In genomic region chr10:24519950-24520349, GRCh38 we compare ENCODE assay signal across 13 cellular contexts.
A peak's percentile ranks its signal among the peaks of the same experiment; 100 is the strongest.
DNase-seq lines count a peak whose midpoint lies in the region; ATAC-seq, FAIRE-seq and TF ChIP-seq lines count a peak whose summit lies in the region.
"Had no signal": no experiment of that assay in that cellular context is flagged by ENCODE, and none has a peak within 500 bp of the region (broad histone marks: within the 10 kb centered on the region; RNA-seq: fewer than 3 reads in every experiment).

No MANE protein-coding gene starts in this region.

- peaks cover 41% of the 10 kb centered on the region for H3K36me3 Mint-ChIP-seq in mesothelial cell of epicardium

- H4K8ac ChIP-seq in trophoblast cell (ENCODE audit: low read depth, low read length), result no peak overlapping the region

- peaks cover 0 to 6% of the 10 kb centered on the region in 2 experiments; a peak in 2 of 5 replicates for H3K4me1 ChIP-seq in K562 (replicated peaks in 1 of 2; ENCODE audit: control insufficient read depth in 2 of 2, insufficient read depth in 2 of 2, low read length in 2 of 2)
- H3K4me1 ChIP-seq in trophoblast cell (ENCODE audit: control insufficient read depth in 1 of 2, insufficient read depth in 2 of 2, low read length in 2 of 2), result no peaks in the 10 kb centered on the region
- H3K4me1 ChIP-seq: pancreas had no signal

- H3K4me3 Mint-ChIP-seq in mesothelial cell of epicardium, result no peak overlapping the region

- H3K36me3 ChIP-seq in K562 (ENCODE audit: control insufficient read depth, insufficient read depth, low read length) (no peaks in the 10 kb centered on the region), trophoblast cell (ENCODE audit: control insufficient read depth in 1 of 2, insufficient read depth in 2 of 2, low read length in 2 of 2) (peaks cover 54 to 78% of the 10 kb centered on the region in 2 experiments)

- TF ChIP-seq POLR2A in K562 (conservative IDR thresholded peaks at IDR 0.05), result no peak

- H2BK12ac ChIP-seq in trophoblast cell (ENCODE audit: low read length), result no peak overlapping the region

- no peak overlapping the region for H3K9ac ChIP-seq in K562 (ENCODE audit: insufficient read depth in 1 of 2, low read depth in 2 of 2, low read length in 2 of 2)
- no peak overlapping the region for H3K9ac ChIP-seq in trophoblast cell (ENCODE audit: low read length)

- no peak overlapping the region for H2AFZ ChIP-seq in K562 (ENCODE audit: low read depth, low read length)
- H2AFZ ChIP-seq in trophoblast cell (ENCODE audit: insufficient read depth, low read length, poor library complexity), result no peak overlapping the region

- TF ChIP-seq CTCF in K562 (IDR thresholded peaks at IDR 0.05 in 2 of 3, conservative IDR thresholded peaks at IDR 0.05 in 1 of 3; ENCODE audit: insufficient read depth in 2 of 3, low read depth in 1 of 3, low read length in 3 of 3), result no peak
- TF ChIP-seq CTCF in mesothelial cell of epicardium (IDR thresholded peaks at IDR 0.05; ENCODE audit: unreplicated experiment), result no peak

- no peak overlapping the region for H3K4ac ChIP-seq in trophoblast cell (ENCODE audit: low read depth, low read length)

- POLR2A ChIA-PET in K562 (lab: Yijun Ruan, JAX), result interaction anchor here (0.7 kb wide), 1 partner anchor 12 kb away, joined by 3 read pairs; no protein-coding TSS in a partner anchor

- no TSS peak for BruUV-seq in K562 (replicated peaks; lab: Mats Ljungman, UMichigan)

- H3K27me3 Mint-ChIP-seq in mesothelial cell of epicardium (ENCODE audit: low read depth), result no peaks in the 10 kb centered on the region

- intact Hi-C loops in K562 (cut with micrococcal nuclease), result loop anchor here (2.0 to 5.0 kb wide), 2 partner anchors 37 to 1003 kb away; no protein-coding TSS in a partner anchor

- FAIRE-seq in K562 (lab: Jason Lieb, UNC), result no peak
- FAIRE-seq: islet of Langerhans, pancreas had no signal

- no peak overlapping the region for H3K14ac ChIP-seq in trophoblast cell (ENCODE audit: low read length)

- no peak overlapping the region for H3K18ac ChIP-seq in trophoblast cell (ENCODE audit: low read length)

- peaks cover 4% of the 10 kb centered on the region for H3K9me3 Mint-ChIP-seq in mesothelial cell of epicardium

- no peak overlapping the region for H2BK120ac ChIP-seq in trophoblast cell (ENCODE audit: insufficient read depth, low read length, poor library complexity)

- WGBS in K562 (ENCODE audit: insufficient coverage, low coverage, missing lambda C conversion rate), result 0% methylated on average over 14 of the region's 14 CpGs
- WGBS in trophoblast cell (ENCODE audit: extremely low coverage, insufficient coverage, insufficient read length), result no CpG with 5 or more reads among the region's 14 CpGs

- H3K9me3 ChIP-seq in K562 (replicated peaks; ENCODE audit: control insufficient read depth, insufficient read depth, low read depth, low read length) (no peaks in the 10 kb centered on the region), trophoblast cell (ENCODE audit: insufficient read depth, low read depth, low read length) (peaks cover 3% of the 10 kb centered on the region)
- H3K9me3 ChIP-seq: pancreas had no signal

- no peak overlapping the region for H3K27ac Mint-ChIP-seq in mesothelial cell of epicardium

- no peak overlapping the region for H4K12ac ChIP-seq in trophoblast cell (ENCODE audit: low read depth, low read length)

- no peaks in the 10 kb centered on the region for H3K79me1 ChIP-seq in trophoblast cell (ENCODE audit: low read length)

- H2BK5ac ChIP-seq in trophoblast cell (ENCODE audit: low read depth, low read length, poor library complexity), result no peak overlapping the region

- H3K9me1 ChIP-seq in K562 (ENCODE audit: control insufficient read depth, insufficient read depth, low read length), result no peaks in the 10 kb centered on the region

- CTCF ChIA-PET in K562 (lab: Yijun Ruan, JAX; ENCODE audit: low intra/inter-chr PET ratio), result no interaction called here

- peak; percentile 28; the same call in 2 of the 3 replicates for ATAC-seq in K562
- ATAC-seq in GM18502 (IDR thresholded peaks at IDR 0.05; ENCODE audit: poor library complexity, unreplicated experiment), result no peak
- ATAC-seq: Panc1, pancreas had no signal

- no peak overlapping the region for H4K91ac ChIP-seq in trophoblast cell (ENCODE audit: low read depth, low read length)

- H3K27ac ChIP-seq in K562 (ENCODE audit: extremely low read depth, low read depth, low read length) (no peak overlapping the region), trophoblast cell (ENCODE audit: low read depth, low read length) (no peak overlapping the region)
- H3K27ac ChIP-seq: pancreas had no signal

- H3K79me2 ChIP-seq in K562 (ENCODE audit: control insufficient read depth, insufficient read depth, low read length), result no peaks in the 10 kb centered on the region
- H3K79me2 ChIP-seq in trophoblast cell (ENCODE audit: control insufficient read depth, insufficient read depth, low read length, poor library complexity), result no peaks in the 10 kb centered on the region

- H4K20me1 ChIP-seq in K562 (replicated peaks; ENCODE audit: control insufficient read depth, insufficient read depth, low read length), result no peaks in the 10 kb centered on the region; the same call in 1 of the 2 replicates

- H3K23ac ChIP-seq in trophoblast cell (ENCODE audit: low read length), result no peak overlapping the region

- no peak overlapping the region for H3K4me2 ChIP-seq in K562 (ENCODE audit: insufficient read depth, low read length)
- no peak overlapping the region for H3K4me2 ChIP-seq in trophoblast cell (ENCODE audit: low read length)

- in situ Hi-C loops in K562 (cut with MboI), result loop anchor here (25.0 kb wide), 1 partner anchor 1358 kb away; no protein-coding TSS in a partner anchor

- TF ChIP-seq EP300 in K562 (IDR thresholded peaks at IDR 0.05; ENCODE audit: low read length), result no peak

- no peak overlapping the region for H3K4me3 ChIP-seq in K562
- H3K4me3 ChIP-seq in trophoblast cell (ENCODE audit: low read depth, low read length), result no peak overlapping the region
- H3K4me3 ChIP-seq: pancreas had no signal

- H3K27me3 ChIP-seq in K562 (ENCODE audit: control insufficient read depth in 2 of 2, insufficient read depth in 2 of 2, low read length in 2 of 2) (peaks cover 31 to 36% of the 10 kb centered on the region in 2 experiments), trophoblast cell (ENCODE audit: insufficient read depth, low read length) (no peaks in the 10 kb centered on the region)
- H3K27me3 ChIP-seq: dorsolateral prefrontal cortex, pancreas had no signal

- TF ChIP-seq RAD21 in K562 (CRISPR knock-in tag; conservative IDR thresholded peaks at IDR 0.05 in 1 of 2, IDR thresholded peaks at IDR 0.05 in 1 of 2), result no peak

- peak; percentile 12 for DNase-seq in NCI-H2227 treated with DMSO at 0.1 percent for 48 hours (lab: John Stamatoyannopoulos, UW)
- no peak for DNase-seq in NCI-H2227 (lab: John Stamatoyannopoulos, UW; ENCODE audit: unreplicated experiment)
- DNase-seq in activated CD4-positive, alpha-beta T cell treated with anti-CD3 and anti-CD28 coated beads for 48 hours, result peak; percentile 44
- no peak for DNase-seq in K562 (ENCODE audit: extremely low read depth in 1 of 4, low spot score in 3 of 4)
- peak; percentile 4 for DNase-seq in stimulated activated CD8-positive, alpha-beta memory T cell treated with anti-CD3 and anti-CD28 coated beads, Interleukin-7, amount 100 ng/mL, for 24 hours (ENCODE audit: low read depth)
- no peak for DNase-seq in trophoblast cell
- DNase-seq in mesothelial cell of epicardium (ENCODE audit: low spot score in 2 of 2, unreplicated experiment in 2 of 2), result no peak
- DNase-seq: dorsolateral prefrontal cortex, GDM1, pancreas had no signal

- no peak overlapping the region for H2AK5ac ChIP-seq in trophoblast cell (ENCODE audit: low read length)

- H3K4me1 Mint-ChIP-seq in mesothelial cell of epicardium, result peaks cover 4% of the 10 kb centered on the region

TF ChIP-seq in K562, 482 proteins besides CTCF, POLR2A, EP300 and RAD21 (continues in another document):
- no peak for TF ChIP-seq UBTF (IDR thresholded peaks at IDR 0.05; ENCODE audit: borderline replicate concordance in 1 of 2, low read depth in 2 of 2, low read length in 2 of 2)
- TF ChIP-seq, protein P1, sequence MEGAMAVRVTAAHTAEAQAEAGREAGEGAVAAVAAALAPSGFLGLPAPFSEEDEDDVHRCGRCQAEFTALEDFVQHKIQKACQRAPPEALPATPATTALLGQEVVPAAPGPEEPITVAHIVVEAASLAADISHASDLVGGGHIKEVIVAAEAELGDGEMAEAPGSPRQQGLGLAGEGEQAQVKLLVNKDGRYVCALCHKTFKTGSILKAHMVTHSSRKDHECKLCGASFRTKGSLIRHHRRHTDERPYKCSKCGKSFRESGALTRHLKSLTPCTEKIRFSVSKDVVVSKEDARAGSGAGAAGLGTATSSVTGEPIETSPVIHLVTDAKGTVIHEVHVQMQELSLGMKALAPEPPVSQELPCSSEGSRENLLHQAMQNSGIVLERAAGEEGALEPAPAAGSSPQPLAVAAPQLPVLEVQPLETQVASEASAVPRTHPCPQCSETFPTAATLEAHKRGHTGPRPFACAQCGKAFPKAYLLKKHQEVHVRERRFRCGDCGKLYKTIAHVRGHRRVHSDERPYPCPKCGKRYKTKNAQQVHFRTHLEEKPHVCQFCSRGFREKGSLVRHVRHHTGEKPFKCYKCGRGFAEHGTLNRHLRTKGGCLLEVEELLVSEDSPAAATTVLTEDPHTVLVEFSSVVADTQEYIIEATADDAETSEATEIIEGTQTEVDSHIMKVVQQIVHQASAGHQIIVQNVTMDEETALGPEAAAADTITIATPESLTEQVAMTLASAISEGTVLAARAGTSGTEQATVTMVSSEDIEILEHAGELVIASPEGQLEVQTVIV (CRISPR knock-in tag; IDR thresholded peaks at IDR 0.05; ENCODE audit: borderline replicate concordance), result no peak

Comparison
In these comparisons a context has a peak if more than half of its experiments do, and no peak if none do; other contexts are left out.
1. DNase-seq: peak in NCI-H2227 treated with DMSO at 0.1 percent for 48 hours (single experiment), activated CD4-positive, alpha-beta T cell treated with anti-CD3 and anti-CD28 coated beads for 48 hours (single experiment) and stimulated activated CD8-positive, alpha-beta memory T cell treated with anti-CD3 and anti-CD28 coated beads, Interleukin-7, amount 100 ng/mL, for 24 hours (single experiment); none in NCI-H2227 (single experiment), K562 (0 of 4), trophoblast cell (0 of 2) and mesothelial cell of epicardium (0 of 2).